In the genomic region with DNA sequence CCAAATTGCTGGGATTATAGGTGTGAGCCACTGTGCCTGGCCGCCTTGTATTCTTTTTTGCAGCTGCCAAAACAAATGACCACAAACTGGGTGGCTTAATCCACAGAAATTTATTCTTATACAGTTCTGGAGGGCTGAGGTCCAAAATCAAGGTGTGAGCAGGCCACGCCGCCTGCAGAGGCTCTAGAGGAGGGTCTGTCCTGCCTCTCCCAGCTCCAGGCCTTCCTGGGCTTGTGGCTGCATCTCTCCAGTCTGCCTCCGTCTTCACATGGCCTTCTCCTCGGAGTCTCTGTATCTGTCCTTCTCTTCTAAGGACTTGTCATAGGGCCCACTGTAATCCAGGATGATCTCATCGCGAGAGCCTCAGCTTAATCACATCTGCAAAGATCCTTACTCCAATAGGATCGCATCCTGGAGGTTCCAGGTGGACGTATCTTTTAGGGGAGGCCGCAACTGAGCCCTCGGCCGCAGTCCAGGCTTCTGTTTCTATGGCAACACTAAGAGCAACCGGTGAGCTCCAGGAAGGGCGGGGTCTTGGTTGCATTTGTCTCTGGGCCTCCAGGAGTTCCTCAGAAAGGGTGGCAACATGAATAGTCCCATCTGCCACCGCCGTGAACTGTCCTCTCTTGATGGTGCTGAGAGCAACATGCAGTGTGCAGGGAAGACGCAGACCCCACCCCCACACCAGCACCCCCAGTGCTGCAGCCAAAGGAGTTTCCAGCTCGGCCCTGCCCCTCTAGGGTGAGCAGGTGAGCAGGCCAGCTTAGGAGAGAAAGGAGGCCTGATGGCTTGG, we compare ENCODE assay signal across 26 cellular contexts. TPM values are rescaled to one million over a fixed set of nuclear protein-coding genes. Genes with fewer than 3 reads are reported as not detected.
DNase-seq lines count a peak whose midpoint lies in the region; TF ChIP-seq lines count a peak whose summit lies in the region.
"Had no signal": no experiment of that assay in that cellular context is flagged by ENCODE, and none has a peak within 500 bp of the region (broad histone marks: within the 10 kb centered on the region; RNA-seq: fewer than 3 reads in every experiment).

No MANE protein-coding gene starts in this region.

- H3K4me1 ChIP-seq in neuronal stem cell (ENCODE audit: control insufficient read depth in 2 of 2, insufficient read depth in 1 of 2, low read depth in 1 of 2, low read length in 2 of 2) = peaks cover 0 to 4% of the 10 kb centered on the region in 2 donors
- H3K4me1 ChIP-seq in left ventricle myocardium inferior = no peaks in the 10 kb centered on the region
- H3K4me1 ChIP-seq: heart right ventricle, pancreas, stomach, vagina had no signal

- H4K91ac ChIP-seq in neuronal stem cell (ENCODE audit: low read depth, low read length, poor library complexity) = no peak overlapping the region

- H3K9ac ChIP-seq in neuronal stem cell (ENCODE audit: low read depth, low read length, poor library complexity) = no peak overlapping the region

- no peak overlapping the region for H3K4me2 ChIP-seq in neuronal stem cell (ENCODE audit: insufficient read depth, low read length, poor library complexity, severe bottlenecking)
- H3K4me2 ChIP-seq: smooth muscle cell had no signal

- no peak overlapping the region for H2BK15ac ChIP-seq in neuronal stem cell (ENCODE audit: low read length)

- H3K4me3 ChIP-seq in H7 (ENCODE audit: insufficient read depth, low read depth, low read length) (no peak overlapping the region), WERI-Rb-1 (ENCODE audit: low read depth, low read length) (no peak overlapping the region; the same call in 1 of the 2 replicates), neuronal stem cell (ENCODE audit: low read length in 2 of 2) (no peak overlapping the region), left ventricle myocardium inferior (no peak overlapping the region)
- H3K4me3 ChIP-seq: heart right ventricle, pancreas, smooth muscle cell, stomach, vagina had no signal

- H3K14ac ChIP-seq in neuronal stem cell (ENCODE audit: low read length) = no peak overlapping the region

- no peak overlapping the region for H3K4ac ChIP-seq in neuronal stem cell (ENCODE audit: low read length)

- H3K36me3 ChIP-seq in H7 (replicated peaks; ENCODE audit: control insufficient read depth, insufficient read depth, low read length) = no peaks in the 10 kb centered on the region
- no peaks in the 10 kb centered on the region for H3K36me3 ChIP-seq in WERI-Rb-1
- no peaks in the 10 kb centered on the region for H3K36me3 ChIP-seq in neuronal stem cell (replicated peaks in 1 of 2; ENCODE audit: control insufficient read depth in 2 of 2, insufficient read depth in 2 of 2, low read length in 2 of 2)
- H3K36me3 ChIP-seq in left ventricle myocardium inferior = no peaks in the 10 kb centered on the region
- H3K36me3 ChIP-seq: heart right ventricle, pancreas, stomach, vagina had no signal

- H2AK5ac ChIP-seq in neuronal stem cell (ENCODE audit: low read depth, low read length) = no peak overlapping the region

- H2BK12ac ChIP-seq in neuronal stem cell (ENCODE audit: low read length) = no peak overlapping the region

- WGBS in neuronal stem cell (ENCODE audit: extremely low coverage in 2 of 2, insufficient read length in 2 of 2, insufficient replicate concordance in 1 of 2), 2 donors = no CpG with 5 or more reads among the region's 18 CpGs

- no peaks in the 10 kb centered on the region for H3K9me3 ChIP-seq in WERI-Rb-1 (ENCODE audit: severe bottlenecking)
- H3K9me3 ChIP-seq in neuronal stem cell (replicated peaks in 1 of 2; ENCODE audit: control insufficient read depth in 2 of 2, insufficient read depth in 1 of 2, low read depth in 1 of 2, low read length in 2 of 2) = no peaks in the 10 kb centered on the region
- H3K9me3 ChIP-seq in left ventricle myocardium inferior (replicated peaks) = no peaks in the 10 kb centered on the region
- H3K9me3 ChIP-seq: heart right ventricle, pancreas, stomach, vagina had no signal

- H3K27me3 ChIP-seq in H7 (ENCODE audit: control insufficient read depth, insufficient read depth, low read length) = no peaks in the 10 kb centered on the region
- H3K27me3 ChIP-seq in WERI-Rb-1 (ENCODE audit: insufficient read depth, low read depth, severe bottlenecking) = no peaks in the 10 kb centered on the region
- no peaks in the 10 kb centered on the region for H3K27me3 ChIP-seq in neuronal stem cell (ENCODE audit: control insufficient read depth in 3 of 3, insufficient read depth in 3 of 3, low read depth in 1 of 3, low read length in 3 of 3)
- no peaks in the 10 kb centered on the region for H3K27me3 ChIP-seq in left ventricle myocardium inferior (ENCODE audit: low read depth)
- H3K27me3 ChIP-seq: heart right ventricle, pancreas, stomach, vagina had no signal

- H2AFZ ChIP-seq in neuronal stem cell (ENCODE audit: low read length) = no peak overlapping the region

- H3K27ac ChIP-seq in WERI-Rb-1 (peak overlapping the region; percentile 43), neuronal stem cell (replicated peaks; ENCODE audit: low read length) (no peak overlapping the region), left ventricle myocardium inferior (replicated peaks) (no peak overlapping the region)
- H3K27ac ChIP-seq: heart right ventricle, HL-60, pancreas, stomach, vagina had no signal

- in situ Hi-C loops in GM13976 (cut with MboI; ENCODE audit: low sequenced_read_pairs, unreplicated experiment) = no loop called here

- no peak overlapping the region for H2BK5ac ChIP-seq in neuronal stem cell (ENCODE audit: low read length)

- no peak overlapping the region for H4K8ac ChIP-seq in neuronal stem cell (ENCODE audit: low read depth, low read length)

- H3K18ac ChIP-seq in neuronal stem cell (ENCODE audit: low read length) = peak overlapping the region; percentile 27

- peak; percentile 51 for DNase-seq in H7
- peak; percentile 18 for DNase-seq in NCI-H2227 treated with DMSO at 0.1 percent for 48 hours (lab: John Stamatoyannopoulos, UW)
- DNase-seq in WERI-Rb-1 = peak; percentile 65
- DNase-seq in neuronal stem cell (ENCODE audit: low spot score) = no peak
- DNase-seq in hippocampal formation (lab: John Stamatoyannopoulos, UW) = no peak
- DNase-seq in GM13976 (ENCODE audit: low spot score) = no peak
- DNase-seq in left ventricle myocardium inferior = no peak
- no peak for DNase-seq in GM19238 (ENCODE audit: insufficient read length, low spot score)
- DNase-seq: activated CD4-positive, alpha-beta memory T cell treated with anti-CD3 and anti-CD28 coated beads, Interleukin-2, amount 10 ng/mL, durations not matched to agents 7 days and 5 days; activated CD4-positive, alpha-beta T cell treated with anti-CD3 and anti-CD28 coated beads for 1 hour; activated CD8-positive, alpha-beta memory T cell treated with anti-CD3 and anti-CD28 coated beads, Interleukin-2, amount 50 U/mL, for 48 hours; CD4-positive, alpha-beta T cell; heart right ventricle; Karpas-422; mammary epithelial cell; NCI-H1417 treated with DMSO at 0.1 percent for 48 hours; NCI-H2107; NK-92 treated with Interleukin-12 subunit alpha and Interleukin-12 subunit beta, amount 100 ng/mL, for 24 hours; pancreas; retina; stimulated activated CD4-positive, alpha-beta T cell treated with anti-CD3 and anti-CD28 coated beads, Interleukin-1b, Interleukin-23, amount 100 ng/mL, for 48 hours; stimulated activated CD8-positive, alpha-beta memory T cell treated with anti-CD3 and anti-CD28 coated beads, Interleukin-4, amount 100 ng/mL, for 48 hours; stomach had no signal

- intact Hi-C loops in left ventricle myocardium inferior (cut with micrococcal nuclease) = no loop called here

- no peaks in the 10 kb centered on the region for H3K79me1 ChIP-seq in neuronal stem cell (ENCODE audit: low read depth, low read length)

- H3K23ac ChIP-seq in neuronal stem cell (ENCODE audit: low read depth, low read length, poor library complexity) = peak overlapping the region; percentile 75

- TF ChIP-seq CTCF in WERI-Rb-1 (IDR thresholded peaks at IDR 0.05; ENCODE audit: low read depth, low read length) (no peak), GM13976 (IDR thresholded peaks at IDR 0.05; ENCODE audit: borderline replicate concordance, control extremely low read depth, extremely low read depth, insufficient read depth, missing control alignments) (no peak), left ventricle myocardium inferior (IDR thresholded peaks at IDR 0.05; ENCODE audit: borderline replicate concordance) (no peak)

- H2BK120ac ChIP-seq in neuronal stem cell (ENCODE audit: low read depth, low read length) = no peak overlapping the region

RNA-seq across cellular contexts. Expression of a gene that starts 29.5 kb away (rescaled TPM):
- total RNA-seq in H7 (2014; rRNA removed; shearing (Covaris generic)) = 11.7 and 14.6 TPM in 2 replicates
- polyA plus RNA-seq in neuronal stem cell (2013, experiment 1 of 2) = 22.7 TPM
- polyA plus RNA-seq in neuronal stem cell (2013, experiment 2 of 2) = 24.7 TPM
- total RNA-seq in left ventricle myocardium inferior = 33.5 TPM

Comparison
In these comparisons a context has a peak if more than half of its experiments do, and no peak if none do; other contexts are left out.
1. DNase-seq: peak in H7 (single experiment), NCI-H2227 treated with DMSO at 0.1 percent for 48 hours (single experiment) and WERI-Rb-1 (single experiment); none in neuronal stem cell (single experiment), hippocampal formation (0 of 2), GM13976 (single experiment), left ventricle myocardium inferior (single experiment) and GM19238 (single experiment).